In genomic region chr15:100653608-100654007, GRCh38 we compare ENCODE assay signal across 24 cellular contexts.
"Had no signal": no experiment of that assay in that cellular context is flagged by ENCODE, and none has a peak within 500 bp of the region (broad histone marks: within the 10 kb centered on the region; RNA-seq: fewer than 3 reads in every experiment).

No MANE protein-coding gene starts in this region.

- H3K4me3 ChIP-seq: adrenal gland, PC-9, SK-N-MC had no signal

- H3K4me1 Mint-ChIP-seq: activated CD4-positive, alpha-beta T cell treated with anti-CD3 and anti-CD28 coated beads, Interleukin-2, amount 10 ng/mL, durations not matched to agents 7 days and 5 days; activated naive CD8-positive, alpha-beta T cell treated with anti-CD3 and anti-CD28 coated beads, Interleukin-2, amount 10 ng/mL, durations not matched to agents 7 days and 5 days had no signal

- H3K36me3 ChIP-seq: adrenal gland had no signal

- H3K36me3 Mint-ChIP-seq: activated CD4-positive, alpha-beta memory T cell treated with anti-CD3 and anti-CD28 coated beads for 36 hours; activated naive CD8-positive, alpha-beta T cell treated with anti-CD3 and anti-CD28 coated beads, Interleukin-2, amount 10 ng/mL, durations not matched to agents 7 days and 5 days had no signal

- DNase-seq: activated CD4-positive, alpha-beta memory T cell treated with anti-CD3 and anti-CD28 coated beads for 36 hours; activated CD4-positive, alpha-beta T cell treated with anti-CD3 and anti-CD28 coated beads, Interleukin-2, amount 10 ng/mL, durations not matched to agents 7 days and 5 days; activated CD4-positive, CD25-positive, alpha-beta regulatory T cell; activated CD8-positive, alpha-beta memory T cell treated with anti-CD3 and anti-CD28 coated beads for 24 hours; activated gamma-delta T cell treated with Interleukin-2 at 50 U/mL for 16 hours; activated naive CD4-positive, alpha-beta T cell treated with anti-CD3 and anti-CD28 coated beads, Interleukin-2, amount 50 U/mL, for 16 hours; activated naive CD8-positive, alpha-beta T cell treated with anti-CD3 and anti-CD28 coated beads, Interleukin-2, amount 10 ng/mL, durations not matched to agents 7 days and 5 days; activated T-cell treated with anti-CD3 and anti-CD28 coated beads, Interleukin-2, amount 50 U/mL, for 48 hours; anterior cingulate cortex; caudate nucleus; Kasumi-1; KBM-7; NCI-H1105 treated with DMSO at 0.1 percent for 48 hours; NCI-H1436 treated with DMSO at 0.1 percent for 48 hours; NCI-H187; NCI-H2081 treated with DMSO at 0.1 percent for 48 hours; NCI-H446; NCI-H524; PC-9; T-helper 1 cell had no signal

- H3K4me3 Mint-ChIP-seq: activated CD4-positive, alpha-beta memory T cell treated with anti-CD3 and anti-CD28 coated beads for 36 hours; activated CD4-positive, alpha-beta T cell treated with anti-CD3 and anti-CD28 coated beads, Interleukin-2, amount 10 ng/mL, durations not matched to agents 7 days and 5 days; activated naive CD8-positive, alpha-beta T cell treated with anti-CD3 and anti-CD28 coated beads, Interleukin-2, amount 10 ng/mL, durations not matched to agents 7 days and 5 days had no signal

- H3K27ac Mint-ChIP-seq: activated CD4-positive, alpha-beta memory T cell treated with anti-CD3 and anti-CD28 coated beads for 36 hours; activated CD4-positive, alpha-beta T cell treated with anti-CD3 and anti-CD28 coated beads, Interleukin-2, amount 10 ng/mL, durations not matched to agents 7 days and 5 days; activated naive CD8-positive, alpha-beta T cell treated with anti-CD3 and anti-CD28 coated beads, Interleukin-2, amount 10 ng/mL, durations not matched to agents 7 days and 5 days; activated T-helper 2 cell treated with anti-CD3 and anti-CD28 coated beads, Interferon-gamma antibody, Interleukin-2, Interleukin-4, amounts not matched to agents 10 μg/mL and 5 μg/mL and 100 μg/mL, durations not matched to agents 14 hours and 24 hours and 36 hours had no signal

- H3K4me2 ChIP-seq: PC-9 had no signal

- H3K9me3 Mint-ChIP-seq: activated CD4-positive, alpha-beta memory T cell treated with anti-CD3 and anti-CD28 coated beads for 36 hours; activated CD4-positive, alpha-beta T cell treated with anti-CD3 and anti-CD28 coated beads, Interleukin-2, amount 10 ng/mL, durations not matched to agents 7 days and 5 days; activated naive CD8-positive, alpha-beta T cell treated with anti-CD3 and anti-CD28 coated beads, Interleukin-2, amount 10 ng/mL, durations not matched to agents 7 days and 5 days; activated T-helper 2 cell treated with anti-CD3 and anti-CD28 coated beads, Interferon-gamma antibody, Interleukin-2, Interleukin-4, amounts not matched to agents 10 μg/mL and 5 μg/mL and 100 μg/mL, durations not matched to agents 14 hours and 24 hours and 36 hours had no signal

- H3K9me3 ChIP-seq: adrenal gland had no signal

- H3K27me3 Mint-ChIP-seq: activated CD4-positive, alpha-beta memory T cell treated with anti-CD3 and anti-CD28 coated beads for 36 hours; activated CD4-positive, alpha-beta T cell treated with anti-CD3 and anti-CD28 coated beads, Interleukin-2, amount 10 ng/mL, durations not matched to agents 7 days and 5 days; activated naive CD8-positive, alpha-beta T cell treated with anti-CD3 and anti-CD28 coated beads, Interleukin-2, amount 10 ng/mL, durations not matched to agents 7 days and 5 days had no signal

- H3K27ac ChIP-seq: PC-9, SK-N-MC, VCaP had no signal

- H3K27me3 ChIP-seq: adrenal gland had no signal
